In the genomic region with DNA sequence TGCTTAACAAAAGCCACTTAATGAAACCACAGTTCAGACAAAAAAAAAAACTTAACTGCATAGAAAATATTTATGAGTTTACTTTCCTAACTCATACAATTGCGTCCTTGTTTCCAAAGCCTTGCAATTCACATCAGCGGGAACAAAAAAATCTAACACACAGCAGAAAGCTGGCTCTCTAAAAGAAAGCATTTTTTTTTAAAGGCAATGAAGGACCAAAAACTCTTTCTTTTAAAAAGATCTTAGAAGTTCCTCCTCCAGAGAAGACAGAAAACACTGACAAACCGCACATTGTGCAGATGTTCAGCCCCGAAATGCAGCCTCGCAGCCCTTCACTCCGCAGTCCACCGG, we compare ENCODE assay signal across 9 cellular contexts. TPM values are rescaled to one million over a fixed set of nuclear protein-coding genes. Genes with fewer than 3 reads are reported as not detected.
DNase-seq lines count a peak whose midpoint lies in the region; ATAC-seq, FAIRE-seq and TF ChIP-seq lines count a peak whose summit lies in the region.
"Had no signal": no experiment of that assay in that cellular context is flagged by ENCODE, and none has a peak within 500 bp of the region (broad histone marks: within the 10 kb centered on the region; RNA-seq: fewer than 3 reads in every experiment).

No MANE protein-coding gene starts in this region.

- H3K4me3 ChIP-seq in liver (ENCODE audit: low read depth in 1 of 3, low read length in 3 of 3) (peak overlapping the region; percentile 74 to 88 (median 76)), thyroid gland (replicated peaks in 1 of 3) (peak overlapping the region in 2 of 3 donors; percentile 65 to 70)

- 6% methylated on average over 7 of the region's 7 CpGs for whole genome bisulfite sequencing in liver
- WGBS in thyroid gland, 2 donors, result 7 to 8% methylated on average over 7 of the region's 7 CpGs

- no peak for TF ChIP-seq RAD21 in liver (IDR thresholded peaks at IDR 0.05)

- no peak for TF ChIP-seq POLR2A in thyroid gland (IDR thresholded peaks at IDR 0.05)

- FAIRE-seq in HTR-8/SVneo (lab: Jason Lieb, UNC), result no peak

- ATAC-seq in activated T-cell treated with anti-CD3 and anti-CD28 coated beads, Interleukin-2, amount 50 U/mL, for 4 hours, result no peak

- peak overlapping the region in 4 of 5 experiments; percentile 87 to 94 (median 92) for H3K27ac Mint-ChIP-seq in brain

- H3K4me3 Mint-ChIP-seq in activated T-cell treated with anti-CD3 and anti-CD28 coated beads, Interleukin-2, amount 50 U/mL, for 4 hours, result peak overlapping the region; percentile 14
- peak overlapping the region; percentile 90 to 96 (median 93) for H3K4me3 Mint-ChIP-seq in brain

- TF ChIP-seq CTCF in brain (conservative IDR thresholded peaks at IDR 0.05), result no peak
- no peak for TF ChIP-seq CTCF in liver (IDR thresholded peaks at IDR 0.05; ENCODE audit: low read depth, low read length, missing input control)
- TF ChIP-seq CTCF in thyroid gland (IDR thresholded peaks at IDR 0.05), result no peak

- no peaks in the 10 kb centered on the region for H3K36me3 ChIP-seq in liver (ENCODE audit: control insufficient read depth in 4 of 4, insufficient read depth in 3 of 4, low read depth in 1 of 4, low read length in 3 of 4)
- no peaks in the 10 kb centered on the region for H3K36me3 ChIP-seq in thyroid gland

- peaks cover 15% of the 10 kb centered on the region for H3K4me1 Mint-ChIP-seq in activated T-cell treated with anti-CD3 and anti-CD28 coated beads, Interleukin-2, amount 50 U/mL, for 4 hours (ENCODE audit: low read depth)
- H3K4me1 Mint-ChIP-seq in brain, result peaks cover 22% of the 10 kb centered on the region

- no peak for DNase-seq in activated T-cell treated with anti-CD3 and anti-CD28 coated beads, Interleukin-2, amount 50 U/mL, for 4 hours
- DNase-seq in activated T-cell treated with anti-CD3 and anti-CD28 coated beads, Interleukin-2, amount 50 U/mL, for 1 hour, result no peak
- DNase-seq in thyroid gland, result no peak
- no peak for DNase-seq in HTR-8/SVneo (ENCODE audit: insufficient read length, low spot score)
- no peak for DNase-seq in Kasumi-1 (lab: John Stamatoyannopoulos, UW)
- no peak for DNase-seq in NCI-H1092 treated with DMSO at 0.1 percent for 48 hours (lab: John Stamatoyannopoulos, UW)
- DNase-seq: activated CD4-positive, alpha-beta T cell treated with anti-CD3 and anti-CD28 coated beads for 4 hours had no signal

- peaks cover 2% of the 10 kb centered on the region for H3K9me3 Mint-ChIP-seq in activated T-cell treated with anti-CD3 and anti-CD28 coated beads, Interleukin-2, amount 50 U/mL, for 4 hours
- peaks cover 2 to 17% (median 11%) of the 10 kb centered on the region in 5 experiments for H3K9me3 Mint-ChIP-seq in brain

- H3K27ac ChIP-seq in liver (ENCODE audit: low read depth in 1 of 2, low read length in 2 of 2) (no peak overlapping the region), thyroid gland (peak overlapping the region in 2 of 3 donors; percentile 91 to 96)

- H3K4me1 ChIP-seq in liver (ENCODE audit: control insufficient read depth in 4 of 4, insufficient read depth in 4 of 4, low read length in 3 of 4) (peaks cover 3 to 35% (median 23%) of the 10 kb centered on the region in 4 donors), thyroid gland (peaks cover 0 to 4% of the 10 kb centered on the region in 2 donors)

- no peaks in the 10 kb centered on the region for H3K27me3 ChIP-seq in liver (ENCODE audit: control insufficient read depth in 4 of 4, insufficient read depth in 4 of 4, low read length in 3 of 4)
- H3K27me3 ChIP-seq in thyroid gland, result no peaks in the 10 kb centered on the region

- peaks cover 48% of the 10 kb centered on the region for H3K27me3 Mint-ChIP-seq in activated T-cell treated with anti-CD3 and anti-CD28 coated beads, Interleukin-2, amount 50 U/mL, for 4 hours (ENCODE audit: low read depth)
- peaks cover 25% of the 10 kb centered on the region for H3K27me3 Mint-ChIP-seq in brain

- peaks cover 0 to 15% (median 4%) of the 10 kb centered on the region in 4 donors for H3K9me3 ChIP-seq in liver (ENCODE audit: control insufficient read depth in 4 of 4, low read length in 3 of 4)
- no peaks in the 10 kb centered on the region for H3K9me3 ChIP-seq in thyroid gland

- intact Hi-C loops in thyroid gland (cut with DNase I), result no loop called here

- peak overlapping the region in 1 of 2 donors; percentile 41 for H3K9ac ChIP-seq in liver (ENCODE audit: low read depth in 1 of 2, low read length in 2 of 2)

- H3K36me3 Mint-ChIP-seq in activated T-cell treated with anti-CD3 and anti-CD28 coated beads, Interleukin-2, amount 50 U/mL, for 4 hours (ENCODE audit: insufficient read depth), result no peaks in the 10 kb centered on the region
- H3K36me3 Mint-ChIP-seq in brain, result peaks cover 16% of the 10 kb centered on the region

TF ChIP-seq in liver, 16 proteins besides CTCF, POLR2A, EP300 and RAD21:
- TF ChIP-seq, protein P1, sequence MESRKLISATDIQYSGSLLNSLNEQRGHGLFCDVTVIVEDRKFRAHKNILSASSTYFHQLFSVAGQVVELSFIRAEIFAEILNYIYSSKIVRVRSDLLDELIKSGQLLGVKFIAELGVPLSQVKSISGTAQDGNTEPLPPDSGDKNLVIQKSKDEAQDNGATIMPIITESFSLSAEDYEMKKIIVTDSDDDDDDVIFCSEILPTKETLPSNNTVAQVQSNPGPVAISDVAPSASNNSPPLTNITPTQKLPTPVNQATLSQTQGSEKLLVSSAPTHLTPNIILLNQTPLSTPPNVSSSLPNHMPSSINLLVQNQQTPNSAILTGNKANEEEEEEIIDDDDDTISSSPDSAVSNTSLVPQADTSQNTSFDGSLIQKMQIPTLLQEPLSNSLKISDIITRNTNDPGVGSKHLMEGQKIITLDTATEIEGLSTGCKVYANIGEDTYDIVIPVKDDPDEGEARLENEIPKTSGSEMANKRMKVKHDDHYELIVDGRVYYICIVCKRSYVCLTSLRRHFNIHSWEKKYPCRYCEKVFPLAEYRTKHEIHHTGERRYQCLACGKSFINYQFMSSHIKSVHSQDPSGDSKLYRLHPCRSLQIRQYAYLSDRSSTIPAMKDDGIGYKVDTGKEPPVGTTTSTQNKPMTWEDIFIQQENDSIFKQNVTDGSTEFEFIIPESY (IDR thresholded peaks at IDR 0.05), result no peak
- TF ChIP-seq HNF4A (conservative IDR thresholded peaks at IDR 0.05), result no peak
- no peak for TF ChIP-seq GABPA (IDR thresholded peaks at IDR 0.05 in 1 of 2, conservative IDR thresholded peaks at IDR 0.05 in 1 of 2)
- TF ChIP-seq, protein P2, sequence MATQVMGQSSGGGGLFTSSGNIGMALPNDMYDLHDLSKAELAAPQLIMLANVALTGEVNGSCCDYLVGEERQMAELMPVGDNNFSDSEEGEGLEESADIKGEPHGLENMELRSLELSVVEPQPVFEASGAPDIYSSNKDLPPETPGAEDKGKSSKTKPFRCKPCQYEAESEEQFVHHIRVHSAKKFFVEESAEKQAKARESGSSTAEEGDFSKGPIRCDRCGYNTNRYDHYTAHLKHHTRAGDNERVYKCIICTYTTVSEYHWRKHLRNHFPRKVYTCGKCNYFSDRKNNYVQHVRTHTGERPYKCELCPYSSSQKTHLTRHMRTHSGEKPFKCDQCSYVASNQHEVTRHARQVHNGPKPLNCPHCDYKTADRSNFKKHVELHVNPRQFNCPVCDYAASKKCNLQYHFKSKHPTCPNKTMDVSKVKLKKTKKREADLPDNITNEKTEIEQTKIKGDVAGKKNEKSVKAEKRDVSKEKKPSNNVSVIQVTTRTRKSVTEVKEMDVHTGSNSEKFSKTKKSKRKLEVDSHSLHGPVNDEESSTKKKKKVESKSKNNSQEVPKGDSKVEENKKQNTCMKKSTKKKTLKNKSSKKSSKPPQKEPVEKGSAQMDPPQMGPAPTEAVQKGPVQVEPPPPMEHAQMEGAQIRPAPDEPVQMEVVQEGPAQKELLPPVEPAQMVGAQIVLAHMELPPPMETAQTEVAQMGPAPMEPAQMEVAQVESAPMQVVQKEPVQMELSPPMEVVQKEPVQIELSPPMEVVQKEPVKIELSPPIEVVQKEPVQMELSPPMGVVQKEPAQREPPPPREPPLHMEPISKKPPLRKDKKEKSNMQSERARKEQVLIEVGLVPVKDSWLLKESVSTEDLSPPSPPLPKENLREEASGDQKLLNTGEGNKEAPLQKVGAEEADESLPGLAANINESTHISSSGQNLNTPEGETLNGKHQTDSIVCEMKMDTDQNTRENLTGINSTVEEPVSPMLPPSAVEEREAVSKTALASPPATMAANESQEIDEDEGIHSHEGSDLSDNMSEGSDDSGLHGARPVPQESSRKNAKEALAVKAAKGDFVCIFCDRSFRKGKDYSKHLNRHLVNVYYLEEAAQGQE (IDR thresholded peaks at IDR 0.05), result no peak
- no peak for TF ChIP-seq TAF1 (conservative IDR thresholded peaks at IDR 0.05)

RNA-seq across cellular contexts. Expression of a gene that starts 0.8 kb away (rescaled TPM):
- total RNA-seq in activated T-cell treated with anti-CD3 and anti-CD28 coated beads, Interleukin-2, amount 50 U/mL, for 4 hours, result under 1 TPM; 0.45 to 0.90 (median 0.73) TPM
- polyA plus RNA-seq in brain (ENCODE audit: insufficient read depth, low read depth, low replicate concordance) (16.9 TPM), liver (10 to 100 TPM in 1 of 2 donors, 1 to 10 TPM in 1; 10.0 to 15.6 TPM)
- total RNA-seq in liver (10 to 100 TPM; 44.4 to 48.0 TPM), thyroid gland (10 to 100 TPM; 73.1 to 95.6 (median 76.5) TPM)

Comparison
In these comparisons a context has a peak if more than half of its experiments do, and no peak if none do; other contexts are left out.
1. H3K27ac ChIP-seq: peak in thyroid gland (2 of 3); none in liver (0 of 2).
2. RNA of a gene that starts 0.8 kb away (total RNA-seq): 73.1 to 95.6 TPM in thyroid gland and 44.4 to 48.0 TPM in liver; 0.45 to 0.90 TPM in activated T-cell treated with anti-CD3 and anti-CD28 coated beads, Interleukin-2, amount 50 U/mL, for 4 hours; every median in the first group is over 10 times any median in the second.